In the genomic region with DNA sequence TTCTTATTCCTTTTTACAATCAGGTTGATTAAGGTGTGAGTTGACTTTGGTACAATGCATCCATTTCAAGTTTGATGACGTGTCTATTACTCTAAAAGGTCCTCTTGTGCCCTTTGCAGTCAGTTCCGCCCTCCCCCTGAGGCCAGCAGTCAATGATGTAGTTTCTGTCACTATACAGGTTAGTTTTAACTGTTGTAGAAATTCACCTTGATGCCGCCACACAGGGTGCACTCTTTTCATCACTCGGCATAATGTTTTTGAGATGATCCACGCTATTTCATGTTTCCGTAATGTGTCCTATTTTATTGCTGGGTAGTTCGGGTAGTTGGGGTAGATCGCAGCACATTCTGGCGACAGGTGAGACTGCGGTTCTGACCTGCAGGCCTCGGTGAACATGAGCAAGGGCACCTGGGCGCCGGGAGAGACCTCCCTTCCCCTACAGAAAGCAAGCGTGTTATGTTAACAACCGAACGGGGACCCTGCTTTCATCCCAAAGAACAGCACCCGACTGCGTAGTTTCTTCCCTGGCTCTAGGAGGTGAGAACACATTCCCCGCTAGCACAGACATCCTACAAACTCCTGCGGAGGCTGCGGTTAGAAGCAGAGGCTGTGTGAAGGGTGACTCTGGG, we compare ENCODE assay signal across 7 cellular contexts. TPM values are rescaled to one million over a fixed set of nuclear protein-coding genes. Genes with fewer than 3 reads are reported as not detected.
DNase-seq lines count a peak whose midpoint lies in the region; ATAC-seq, FAIRE-seq and TF ChIP-seq lines count a peak whose summit lies in the region.
"Not testable (repeated sequence)": the region's sequence is repeated elsewhere in the genome, so short reads cannot be mapped to it uniquely, and the experiment has no call there.

No MANE protein-coding gene starts in this region.

- not testable (repeated sequence) for H3K27me3 Mint-ChIP-seq in IgD-negative memory B cell
- H3K27me3 Mint-ChIP-seq in activated CD4-positive, alpha-beta memory T cell treated with anti-CD3 and anti-CD28 coated beads, Interleukin-2, amount 10 ng/mL, durations not matched to agents 7 days and 5 days: peaks cover 15% of the 10 kb centered on the region

- not testable (repeated sequence) for H3K36me3 ChIP-seq in colonic mucosa, pancreas

- peak overlapping the region; percentile 89 to 99 (median 97) for H3K27ac Mint-ChIP-seq in IgD-negative memory B cell
- peak overlapping the region; percentile 91 for H3K27ac Mint-ChIP-seq in activated CD4-positive, alpha-beta memory T cell treated with anti-CD3 and anti-CD28 coated beads, Interleukin-2, amount 10 ng/mL, durations not matched to agents 7 days and 5 days

- not testable (repeated sequence) for H3K36me3 Mint-ChIP-seq in IgD-negative memory B cell; activated CD4-positive, alpha-beta memory T cell treated with anti-CD3 and anti-CD28 coated beads, Interleukin-2, amount 10 ng/mL, durations not matched to agents 7 days and 5 days (ENCODE audit: low read depth)

- ATAC-seq in GM18517 (IDR thresholded peaks at IDR 0.05; ENCODE audit: unreplicated experiment) (peak; percentile 9), HG02763 (IDR thresholded peaks at IDR 0.05; ENCODE audit: unreplicated experiment) (peak; percentile 10), pancreas (peak; percentile 29 to 43 (median 36))
- ATAC-seq in right cardiac atrium: not testable (repeated sequence)

- H3K4me3 ChIP-seq in colonic mucosa (peak overlapping the region; percentile 30), right cardiac atrium (ENCODE audit: low read length) (peak overlapping the region; percentile 45), pancreas (peak overlapping the region in 2 of 4 donors; percentile 29 to 39)

- not testable (repeated sequence) for DNase-seq in activated CD4-positive, alpha-beta memory T cell treated with anti-CD3 and anti-CD28 coated beads, Interleukin-2, amount 10 ng/mL, durations not matched to agents 7 days and 5 days; colonic mucosa; right cardiac atrium; pancreas

- not testable (repeated sequence) for H3K4me1 ChIP-seq in colonic mucosa; right cardiac atrium (ENCODE audit: control insufficient read depth, insufficient read depth, low read length); pancreas

- TF ChIP-seq CTCF in colonic mucosa (IDR thresholded peaks at IDR 0.05); pancreas (IDR thresholded peaks at IDR 0.05): not testable (repeated sequence)

- 23% methylated on average over 6 of the region's 21 CpGs for WGBS in right cardiac atrium
- 16 to 18% methylated on average over 5 of the region's 21 CpGs for WGBS in pancreas, 2 donors

- not testable (repeated sequence) for H3K9ac ChIP-seq in colonic mucosa (ENCODE audit: low read depth in 2 of 2, low read length in 2 of 2)

- H3K4me1 Mint-ChIP-seq in IgD-negative memory B cell; activated CD4-positive, alpha-beta memory T cell treated with anti-CD3 and anti-CD28 coated beads, Interleukin-2, amount 10 ng/mL, durations not matched to agents 7 days and 5 days: not testable (repeated sequence)

- not testable (repeated sequence) for H3K9me3 Mint-ChIP-seq in IgD-negative memory B cell; activated CD4-positive, alpha-beta memory T cell treated with anti-CD3 and anti-CD28 coated beads, Interleukin-2, amount 10 ng/mL, durations not matched to agents 7 days and 5 days

- H3K27me3 ChIP-seq in colonic mucosa; right cardiac atrium (ENCODE audit: control insufficient read depth, insufficient read depth); pancreas: not testable (repeated sequence)

- intact Hi-C loops in colonic mucosa (cut with DNase I); right cardiac atrium (cut with DNase I); pancreas (cut with DNase I): not testable (repeated sequence)

- not testable (repeated sequence) for H3K9me3 ChIP-seq in colonic mucosa; right cardiac atrium (ENCODE audit: control insufficient read depth, low read length); pancreas

- not testable (repeated sequence) for H3K27ac ChIP-seq in colonic mucosa; right cardiac atrium (ENCODE audit: low read length); pancreas

- POLR2A ChIA-PET in activated CD4-positive, alpha-beta memory T cell treated with anti-CD3 and anti-CD28 coated beads, Interleukin-2, amount 10 ng/mL, durations not matched to agents 7 days and 5 days (lab: Charles Lee): interaction anchor here (0.6 to 1.2 kb wide), 9 partner anchors 36 to 1053 kb away, joined by 3 to 33 read pairs (median 4); a partner anchor contains a TSS

- not testable (repeated sequence) for FAIRE-seq in pancreas (lab: Jason Lieb, UNC)

- CTCF ChIA-PET in activated CD4-positive, alpha-beta memory T cell treated with anti-CD3 and anti-CD28 coated beads, Interleukin-2, amount 10 ng/mL, durations not matched to agents 7 days and 5 days (lab: Charles Lee): not testable (repeated sequence)

- peak overlapping the region; percentile 85 to 92 (median 92) for H3K4me3 Mint-ChIP-seq in IgD-negative memory B cell
- H3K4me3 Mint-ChIP-seq in activated CD4-positive, alpha-beta memory T cell treated with anti-CD3 and anti-CD28 coated beads, Interleukin-2, amount 10 ng/mL, durations not matched to agents 7 days and 5 days: peak overlapping the region; percentile 76

RNA-seq across cellular contexts. Expression of a gene that starts 39.4 kb away (rescaled TPM):
- polyA plus RNA-seq in IgD-negative memory B cell (0.41 TPM), right cardiac atrium (0.79 TPM), pancreas (1 to 10 TPM in 1 of 2 donors, under 1 TPM in 1; 0.66 to 1.1 TPM)
- total RNA-seq in activated CD4-positive, alpha-beta memory T cell treated with anti-CD3 and anti-CD28 coated beads, Interleukin-2, amount 10 ng/mL, durations not matched to agents 7 days and 5 days: 1 to 10 TPM in 1 of 2 experiments, under 1 TPM in 1; 0.90 to 1.2 TPM
- total RNA-seq in colonic mucosa (1 to 10 TPM; 2.1 to 3.3 TPM), right cardiac atrium (1 to 10 TPM in 3 of 4 donors, under 1 TPM in 1; 0.91 to 1.7 (median 1.3) TPM), pancreas (1 to 10 TPM; 1.5 to 3.5 (median 2.1) TPM)
